26 cellular contexts compared by ENCODE assay signal in genomic region chr1:28718166-28718565, GRCh38.
"Had no signal": no experiment of that assay in that cellular context is flagged by ENCODE, and none has a peak within 500 bp of the region (broad histone marks: within the 10 kb centered on the region; RNA-seq: fewer than 3 reads in every experiment).

No MANE protein-coding gene starts in this region.

- H3K4me3 ChIP-seq: adrenal gland, ascending aorta, coronary artery, dorsolateral prefrontal cortex, gastrocnemius medialis, heart left ventricle had no signal

- H3K9me3 ChIP-seq: adrenal gland, ascending aorta, gastrocnemius medialis, heart left ventricle had no signal

- H3K27me3 ChIP-seq: adrenal gland, ascending aorta, dorsolateral prefrontal cortex, foreskin keratinocyte, gastrocnemius medialis, heart left ventricle had no signal

- H3K4me1 ChIP-seq: adrenal gland, ascending aorta, foreskin keratinocyte had no signal

- ATAC-seq: activated CD4-positive, CD25-positive, alpha-beta regulatory T cell treated with anti-CD3 and anti-CD28 coated beads, Interleukin-2, amount 50 U/mL, for 24 hours; activated CD8-positive, alpha-beta memory T cell treated with anti-CD3 and anti-CD28 coated beads, Interleukin-2, amount 10 ng/mL, durations not matched to agents 7 days and 5 days; activated CD8-positive, alpha-beta T cell treated with anti-CD3 and anti-CD28 coated beads, Interleukin-2, amount 10 ng/mL, durations not matched to agents 7 days and 5 days; activated naive CD8-positive, alpha-beta T cell treated with anti-CD3 and anti-CD28 coated beads, Interleukin-2, amount 50 U/mL, for 24 hours; esophagus mucosa; foreskin keratinocyte; gastrocnemius medialis; heart left ventricle had no signal

- DNase-seq: activated B cell treated with CpG ODN at 0.5 μM for 24 hours; activated CD4-positive, alpha-beta T cell treated with anti-CD3 and anti-CD28 coated beads for 48 hours; activated CD4-positive, alpha-beta T cell treated with anti-CD3 and anti-CD28 coated beads, Interleukin-2, amount 50 U/mL, for 1 hour; activated CD4-positive, alpha-beta T cell treated with anti-CD3 and anti-CD28 coated beads, Interleukin-2, amount 50 U/mL, for 48 hours; activated CD8-positive, alpha-beta memory T cell treated with anti-CD3 and anti-CD28 coated beads, Interleukin-2, amount 10 ng/mL, durations not matched to agents 7 days and 5 days; activated CD8-positive, alpha-beta memory T cell treated with anti-CD3 and anti-CD28 coated beads, Interleukin-2, amount 50 U/mL, for 4 hours; activated CD8-positive, alpha-beta T cell treated with anti-CD3 and anti-CD28 coated beads, Interleukin-2, amount 10 ng/mL, durations not matched to agents 7 days and 5 days; activated effector memory CD4-positive, alpha-beta T cell treated with anti-CD3 and anti-CD28 coated beads, Interleukin-2, amount 50 U/mL, for 16 hours; activated naive CD4-positive, alpha-beta T cell treated with anti-CD3 and anti-CD28 coated beads for 36 hours; activated naive CD8-positive, alpha-beta T cell treated with anti-CD3 and anti-CD28 coated beads for 36 hours; activated naive CD8-positive, alpha-beta T cell treated with anti-CD3 and anti-CD28 coated beads, Interleukin-2, amount 50 U/mL, for 24 hours; activated T-cell treated with anti-CD3 and anti-CD28 coated beads, Interleukin-2, amount 50 U/mL, for 1 hour; activated T-cell treated with anti-CD3 and anti-CD28 coated beads, Interleukin-2, amount 50 U/mL, for 48 hours; effector memory CD4-positive, alpha-beta T cell; gastrocnemius medialis; glutamatergic neuron; heart left ventricle; T1000; WERI-Rb-1 had no signal

- H3K27ac ChIP-seq: adrenal gland, ascending aorta, foreskin keratinocyte, heart left ventricle, WERI-Rb-1 had no signal
